ENCODE assay signal across 7 cellular contexts in the genomic region with DNA sequence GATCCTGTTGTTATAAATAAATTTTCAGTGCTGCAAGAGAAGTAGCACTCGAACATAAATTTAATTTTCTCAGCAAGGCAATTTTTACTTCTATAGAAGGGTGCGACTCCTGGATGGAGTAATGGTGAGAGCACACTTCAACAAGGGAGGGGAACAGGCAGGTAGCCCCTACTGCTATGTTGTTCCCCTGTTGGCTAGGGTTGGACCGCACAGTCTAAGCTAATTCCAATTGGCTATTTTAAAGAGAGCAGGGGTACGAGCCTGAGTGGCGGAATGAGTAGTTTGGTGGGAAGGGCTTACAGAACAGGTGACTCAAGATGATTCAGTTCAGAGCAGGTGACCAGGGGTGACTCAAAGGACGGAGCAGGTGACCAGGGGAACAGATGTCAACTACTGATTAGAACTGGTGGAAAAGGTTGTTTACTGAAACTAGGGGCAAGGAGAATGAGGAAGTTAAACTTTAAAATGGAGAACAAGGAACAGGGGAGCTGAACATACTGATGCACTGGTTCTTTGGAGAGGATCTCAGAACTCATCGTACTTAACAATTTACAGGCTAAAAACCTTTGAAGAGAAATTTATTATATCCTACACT.
DNase-seq lines count a peak whose midpoint lies in the region; ATAC-seq, FAIRE-seq and TF ChIP-seq lines count a peak whose summit lies in the region.
"Not testable (repeated sequence)": the region's sequence is repeated elsewhere in the genome, so short reads cannot be mapped to it uniquely, and the experiment has no call there.

No MANE protein-coding gene starts in this region.

- peak; percentile 11 for FAIRE-seq in D721Med (lab: Jason Lieb, UNC)

- not testable (repeated sequence) for H3K4me3 Mint-ChIP-seq in activated naive CD8-positive, alpha-beta T cell treated with anti-CD3 and anti-CD28 coated beads, Interleukin-2, amount 50 U/mL, for 24 hours
- H3K4me3 Mint-ChIP-seq in endothelial cell (ENCODE audit: unreplicated experiment) (peak overlapping the region; percentile 69), naive B cell (peak overlapping the region in 3 of 8 donors; percentile 2 to 66 (median 51))

- not testable (repeated sequence) for H3K4me1 Mint-ChIP-seq in activated naive CD8-positive, alpha-beta T cell treated with anti-CD3 and anti-CD28 coated beads, Interleukin-2, amount 50 U/mL, for 24 hours
- H3K4me1 Mint-ChIP-seq in endothelial cell (ENCODE audit: unreplicated experiment) (peaks cover 60% of the 10 kb centered on the region), naive B cell (peaks cover 5 to 18% (median 8%) of the 10 kb centered on the region in 3 donors)

- H3K27me3 Mint-ChIP-seq in activated naive CD8-positive, alpha-beta T cell treated with anti-CD3 and anti-CD28 coated beads, Interleukin-2, amount 50 U/mL, for 24 hours; endothelial cell (ENCODE audit: unreplicated experiment); naive B cell: not testable (repeated sequence)

- peak overlapping the region; percentile 19 for H3K27ac Mint-ChIP-seq in activated naive CD8-positive, alpha-beta T cell treated with anti-CD3 and anti-CD28 coated beads, Interleukin-2, amount 50 U/mL, for 24 hours
- peak overlapping the region; percentile 79 for H3K27ac Mint-ChIP-seq in endothelial cell (ENCODE audit: unreplicated experiment)
- H3K27ac Mint-ChIP-seq in naive B cell, result peak overlapping the region in 4 of 6 donors; percentile 51 to 96 (median 58)

- TF ChIP-seq POLR2A in NB4 (IDR thresholded peaks at IDR 0.05; ENCODE audit: extremely low read depth, insufficient read length), result not testable (repeated sequence)

- TF ChIP-seq CTCF in D721Med (IDR thresholded peaks at IDR 0.05; ENCODE audit: insufficient read depth, missing control alignments); NB4 (IDR thresholded peaks at IDR 0.05; ENCODE audit: low read depth, low read length); endothelial cell (IDR thresholded peaks at IDR 0.05; ENCODE audit: unreplicated experiment): not testable (repeated sequence)

- peaks cover 21% of the 10 kb centered on the region for H3K9me3 Mint-ChIP-seq in activated naive CD8-positive, alpha-beta T cell treated with anti-CD3 and anti-CD28 coated beads, Interleukin-2, amount 50 U/mL, for 24 hours
- not testable (repeated sequence) for H3K9me3 Mint-ChIP-seq in endothelial cell (ENCODE audit: unreplicated experiment)
- peaks cover 10 to 38% (median 26%) of the 10 kb centered on the region in 7 donors for H3K9me3 Mint-ChIP-seq in naive B cell

- peaks cover 54% of the 10 kb centered on the region for H3K36me3 Mint-ChIP-seq in activated naive CD8-positive, alpha-beta T cell treated with anti-CD3 and anti-CD28 coated beads, Interleukin-2, amount 50 U/mL, for 24 hours (ENCODE audit: low read depth)
- peaks cover 36% of the 10 kb centered on the region for H3K36me3 Mint-ChIP-seq in endothelial cell (ENCODE audit: low read depth, unreplicated experiment)
- peaks cover 28 to 32% of the 10 kb centered on the region in 2 donors for H3K36me3 Mint-ChIP-seq in naive B cell

- not testable (repeated sequence) for DNase-seq in D721Med (ENCODE audit: insufficient read length, low spot score); activated naive CD8-positive, alpha-beta T cell treated with anti-CD3 and anti-CD28 coated beads, Interleukin-2, amount 50 U/mL, for 24 hours; endothelial cell (ENCODE audit: low spot score)
- DNase-seq in HT1080 (ENCODE audit: low read depth) (peak; percentile 41), NB4 (ENCODE audit: low read depth) (peak; percentile 42), RKO (ENCODE audit: low spot score) (peak; percentile 73), naive B cell (peak; percentile 6)

- not testable (repeated sequence) for ATAC-seq in activated naive CD8-positive, alpha-beta T cell treated with anti-CD3 and anti-CD28 coated beads, Interleukin-2, amount 50 U/mL, for 24 hours
- peak; percentile 55 for ATAC-seq in naive B cell (ENCODE audit: low read depth in 2 of 2)

- H3K4me3 ChIP-seq in NB4 (ENCODE audit: low read depth, low read length), result not testable (repeated sequence)

Comparison
In these comparisons a context has a peak if more than half of its experiments do, and no peak if none do; other contexts are left out.
1. H3K27ac Mint-ChIP-seq: peak in every context shown above with its lines; median percentile 79 in endothelial cell; 58 in naive B cell; 19 in activated naive CD8-positive, alpha-beta T cell treated with anti-CD3 and anti-CD28 coated beads, Interleukin-2, amount 50 U/mL, for 24 hours.